In genomic region chr10:111075577-111076185, GRCh38 we compare ENCODE assay signal across 9 cellular contexts. TPM values are rescaled to one million over a fixed set of nuclear protein-coding genes. Genes with fewer than 3 reads are reported as not detected.
DNase-seq lines count a peak whose midpoint lies in the region; ATAC-seq and TF ChIP-seq lines count a peak whose summit lies in the region.
"Had no signal": no experiment of that assay in that cellular context is flagged by ENCODE, and none has a peak within 500 bp of the region (broad histone marks: within the 10 kb centered on the region; RNA-seq: fewer than 3 reads in every experiment).

No MANE protein-coding gene starts in this region.

- H3K9me3 Mint-ChIP-seq in CD8-positive, alpha-beta T cell = no peaks in the 10 kb centered on the region
- no peaks in the 10 kb centered on the region for H3K9me3 Mint-ChIP-seq in neural crest cell
- H3K9me3 Mint-ChIP-seq: T-helper 1 cell treated with Interleukin-12 subunit alpha and Interleukin-12 subunit beta and Interleukin-4 antibody, amounts not matched to agents 30 μg/mL and 1 μg/mL, for 36 hours had no signal

- no peak overlapping the region for H3K27ac Mint-ChIP-seq in CD8-positive, alpha-beta T cell
- H3K27ac Mint-ChIP-seq in neural crest cell (ENCODE audit: unreplicated experiment) = no peak overlapping the region
- H3K27ac Mint-ChIP-seq: T-helper 1 cell treated with Interleukin-12 subunit alpha and Interleukin-12 subunit beta and Interleukin-4 antibody, amounts not matched to agents 30 μg/mL and 1 μg/mL, for 36 hours had no signal

- H3K4me1 Mint-ChIP-seq in CD8-positive, alpha-beta T cell (ENCODE audit: low read depth) = peaks cover 17% of the 10 kb centered on the region
- H3K4me1 Mint-ChIP-seq in neural crest cell = no peaks in the 10 kb centered on the region

- H3K9me3 ChIP-seq in CD8-positive, alpha-beta T cell (ENCODE audit: low read length) = no peaks in the 10 kb centered on the region
- H3K9me3 ChIP-seq in breast epithelium = no peaks in the 10 kb centered on the region

- H3K4me3 ChIP-seq in CD8-positive, alpha-beta T cell (ENCODE audit: low read depth, low read length) = peak overlapping the region; percentile 57
- peak overlapping the region; percentile 43 to 71 (median 53) for H3K4me3 ChIP-seq in breast epithelium

- CTCF ChIA-PET in CD8-positive, alpha-beta T cell (lab: Charles Lee) = interaction anchor here (1.0 kb wide), 1 partner anchor 16 kb away, joined by 4 read pairs; no protein-coding TSS in a partner anchor

- H3K27me3 ChIP-seq in CD8-positive, alpha-beta T cell (ENCODE audit: insufficient read depth, low read length) = peaks cover 6% of the 10 kb centered on the region
- H3K27me3 ChIP-seq in breast epithelium = peaks cover 0 to 64% of the 10 kb centered on the region in 2 donors

- peaks cover 9% of the 10 kb centered on the region for H3K4me1 ChIP-seq in CD8-positive, alpha-beta T cell (ENCODE audit: insufficient read depth, low read length)
- peaks cover 0 to 3% of the 10 kb centered on the region in 2 donors for H3K4me1 ChIP-seq in breast epithelium

- peaks cover 66% of the 10 kb centered on the region for H3K27me3 Mint-ChIP-seq in CD8-positive, alpha-beta T cell (ENCODE audit: low read depth)
- peaks cover 84% of the 10 kb centered on the region for H3K27me3 Mint-ChIP-seq in neural crest cell (ENCODE audit: low read depth)

- POLR2A ChIA-PET in CD8-positive, alpha-beta T cell (lab: Charles Lee) = no interaction called here

- H3K4me3 Mint-ChIP-seq in CD8-positive, alpha-beta T cell = peak overlapping the region; percentile 76
- peak overlapping the region; percentile 80 for H3K4me3 Mint-ChIP-seq in neural crest cell

- no peak overlapping the region for H3K27ac ChIP-seq in CD8-positive, alpha-beta T cell (ENCODE audit: low read depth, low read length)
- no peak overlapping the region for H3K27ac ChIP-seq in breast epithelium

- intact Hi-C loops in CD8-positive, alpha-beta T cell (cut with DNase I, micrococcal nuclease) = loop anchor here in 1 of 2 experiments (10.0 kb wide), 1 partner anchor 131 kb away; no protein-coding TSS in a partner anchor
- intact Hi-C loops in breast epithelium (cut with DNase I; ENCODE audit: low total_unique reads) = no loop called here

- no peak for TF ChIP-seq POLR2A in breast epithelium (IDR thresholded peaks at IDR 0.05)

- H3K36me3 ChIP-seq in CD8-positive, alpha-beta T cell (ENCODE audit: insufficient read depth, low read length) = no peaks in the 10 kb centered on the region
- no peaks in the 10 kb centered on the region for H3K36me3 ChIP-seq in breast epithelium

- no peak for ATAC-seq in CD8-positive, alpha-beta T cell
- peak; percentile 8 for ATAC-seq in HG02623 (IDR thresholded peaks at IDR 0.05; ENCODE audit: unreplicated experiment)
- no peak for ATAC-seq in left lobe of liver

- no peak for DNase-seq in CD8-positive, alpha-beta T cell
- no peak for DNase-seq in breast epithelium (ENCODE audit: low spot score in 2 of 2)
- no peak for DNase-seq in neural crest cell (ENCODE audit: low read depth, low spot score)
- DNase-seq in hippocampal formation (lab: John Stamatoyannopoulos, UW) = no peak
- no peak for DNase-seq in stimulated activated CD4-positive, alpha-beta T cell treated with anti-CD3 and anti-CD28 coated beads, Interleukin-4, amount 100 ng/mL, for 24 hours
- no peak for DNase-seq in cerebellum (ENCODE audit: low spot score)
- no peak for DNase-seq in left lobe of liver (ENCODE audit: low spot score)

- TF ChIP-seq CTCF in CD8-positive, alpha-beta T cell (IDR thresholded peaks at IDR 0.05) = no peak
- TF ChIP-seq CTCF in breast epithelium (IDR thresholded peaks at IDR 0.05) = no peak
- TF ChIP-seq CTCF in neural crest cell (conservative IDR thresholded peaks at IDR 0.05) = no peak

- H3K36me3 Mint-ChIP-seq in CD8-positive, alpha-beta T cell = no peaks in the 10 kb centered on the region
- no peaks in the 10 kb centered on the region for H3K36me3 Mint-ChIP-seq in neural crest cell (ENCODE audit: low read depth)

RNA-seq across cellular contexts. Expression of gene ADRA2A, which starts 1.1 kb away (rescaled TPM):
- total RNA-seq in CD8-positive, alpha-beta T cell = not detected
- total RNA-seq in breast epithelium (10 to 100 TPM in 2 of 3 donors, 1 to 10 TPM in 1; 7.8 to 18.4 (median 14.9) TPM), neural crest cell (0.07 and 0.14 TPM in 2 replicates), cerebellum (8.5 TPM), left lobe of liver (0.53 TPM)
